ENCODE assay signal across 8 cellular contexts in the genomic region with DNA sequence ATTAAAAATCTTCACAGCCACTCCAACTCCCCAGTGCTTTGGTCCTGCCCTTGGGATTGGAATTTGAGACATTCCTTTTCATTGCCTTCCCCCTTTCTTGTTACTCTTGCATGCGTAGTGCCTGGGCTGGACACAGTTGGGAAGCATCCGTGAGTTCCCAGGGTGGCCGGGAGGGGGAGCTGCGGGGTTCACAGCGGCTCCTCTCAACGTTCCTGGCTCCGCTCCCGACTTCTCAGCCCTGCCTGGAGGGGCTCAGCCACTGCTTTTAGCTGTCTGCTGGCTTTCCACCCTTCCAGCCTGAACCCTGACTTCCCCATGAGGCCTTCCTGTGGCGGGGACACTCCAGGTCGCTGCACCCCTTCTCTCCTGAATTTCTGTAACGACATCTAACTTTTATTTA. TPM values are rescaled to one million over a fixed set of nuclear protein-coding genes. Genes with fewer than 3 reads are reported as not detected.
DNase-seq lines count a peak whose midpoint lies in the region; ATAC-seq and TF ChIP-seq lines count a peak whose summit lies in the region.

No MANE protein-coding gene starts in this region.

- in situ Hi-C loops in SK-MEL-5 (cut with HindIII; ENCODE audit: low pct_unique_long_range_greater_than_20kb, low sequenced_read_pairs), result no loop called here

- H3K9me3 ChIP-seq in adipocyte (ENCODE audit: control insufficient read depth, low read length) (no peaks in the 10 kb centered on the region), prostate gland (no peaks in the 10 kb centered on the region)

- H3K36me3 ChIP-seq in adipocyte (ENCODE audit: control insufficient read depth, insufficient read depth, low read length, severe bottlenecking), result no peaks in the 10 kb centered on the region
- H3K36me3 ChIP-seq in prostate gland, result no peaks in the 10 kb centered on the region

- no peak for TF ChIP-seq POLR2A in prostate gland (IDR thresholded peaks at IDR 0.05)

- ATAC-seq in left cardiac atrium (peak; percentile 92), HG02870 (IDR thresholded peaks at IDR 0.05; ENCODE audit: unreplicated experiment) (no peak), GM19324 (IDR thresholded peaks at IDR 0.05; ENCODE audit: low FRiP score, unreplicated experiment) (no peak)

- H3K4me3 ChIP-seq in adipocyte (ENCODE audit: low read length) (no peak overlapping the region), prostate gland (no peak overlapping the region)

- 15% methylated on average over 11 of the region's 11 CpGs for WGBS in prostate gland

- no peak overlapping the region for H3K27ac ChIP-seq in prostate gland

- no peaks in the 10 kb centered on the region for H3K27me3 ChIP-seq in adipocyte (replicated peaks; ENCODE audit: control insufficient read depth, insufficient read depth, low read length)
- no peaks in the 10 kb centered on the region for H3K27me3 ChIP-seq in prostate gland (replicated peaks; ENCODE audit: insufficient read depth)

- H3K9ac ChIP-seq in adipocyte (ENCODE audit: low read length), result no peak overlapping the region

- DNase-seq in COR-L47 (lab: John Stamatoyannopoulos, UW) (peak; percentile 44), HT-29 (ENCODE audit: low spot score) (peak; percentile 83), SK-MEL-5 (ENCODE audit: low read depth, low spot score) (peak; percentile 88), adipocyte (ENCODE audit: low read depth) (peak; percentile 93), left cardiac atrium (peak; percentile 89), prostate gland (ENCODE audit: low spot score) (peak; percentile 59)

- peaks cover 18% of the 10 kb centered on the region for H3K4me1 ChIP-seq in adipocyte (ENCODE audit: control insufficient read depth, insufficient read depth, low read length)
- H3K4me1 ChIP-seq in prostate gland (replicated peaks), result no peaks in the 10 kb centered on the region

- peak; percentile 43 to 78 (median 58) for TF ChIP-seq CTCF in prostate gland (IDR thresholded peaks at IDR 0.05)

- intact Hi-C loops in left cardiac atrium (cut with DNase I) (loop anchor here in 1 of 2 donors (10.0 kb wide), 1 partner anchor 181 kb away; no protein-coding TSS in a partner anchor), prostate gland (cut with DNase I) (loop anchor here (5.0 to 10.0 kb wide), 2 partner anchors 91 to 179 kb away; no protein-coding TSS in a partner anchor)

RNA-seq across cellular contexts. Expression of a gene that starts 3.2 kb away (rescaled TPM):
- 0.10 and 0.94 TPM in 2 replicates for total RNA-seq in HT-29 (2014; rRNA removed; shearing (Covaris generic))
- total RNA-seq in SK-MEL-5 (2014; rRNA removed; shearing (Covaris generic)), result not detected in 2 replicates
- not detected in 2 replicates for polyA plus RNA-seq in SK-MEL-5 (2015; cell fraction: cytosol; rRNA removed)
- polyA plus RNA-seq in SK-MEL-5 (2015; cell fraction: nucleus; rRNA removed), result not detected in 2 replicates
- total RNA-seq in left cardiac atrium (not detected), prostate gland (under 1 TPM in 1 of 2 donors, not detected in 1; 0.85 TPM)

RNA-seq across cellular contexts. Expression of a gene that starts 18.8 kb away (rescaled TPM):
- total RNA-seq in HT-29 (2014; rRNA removed; shearing (Covaris generic)), result not detected in 2 replicates
- total RNA-seq in SK-MEL-5 (2014; rRNA removed; shearing (Covaris generic)), result 0.05 TPM in 1 of 2 replicates, not detected in the other
- polyA plus RNA-seq in SK-MEL-5 (2015; cell fraction: cytosol; rRNA removed), result 0.24 TPM in 1 of 2 replicates, not detected in the other
- 0.77 and 1.5 TPM in 2 replicates for polyA plus RNA-seq in SK-MEL-5 (2015; cell fraction: nucleus; rRNA removed)
- total RNA-seq in left cardiac atrium, result 1 to 10 TPM; 1.8 to 2.8 TPM
- total RNA-seq in prostate gland, result 1 to 10 TPM in 1 of 2 donors, under 1 TPM in 1; 0.18 to 8.7 TPM

RNA-seq across cellular contexts. Expression of a gene that starts 23.3 kb away (rescaled TPM):
- total RNA-seq in HT-29 (2014; rRNA removed; shearing (Covaris generic)), result 68.9 and 77.6 TPM in 2 replicates
- total RNA-seq in SK-MEL-5 (2014; rRNA removed; shearing (Covaris generic)), result 21.8 and 28.8 TPM in 2 replicates
- polyA plus RNA-seq in SK-MEL-5 (2015; cell fraction: cytosol; rRNA removed), result 65.0 and 87.3 TPM in 2 replicates
- polyA plus RNA-seq in SK-MEL-5 (2015; cell fraction: nucleus; rRNA removed), result 41.0 and 41.8 TPM in 2 replicates
- 1 to 10 TPM in 1 of 2 donors, under 1 TPM in 1; 0.44 to 3.3 TPM for total RNA-seq in left cardiac atrium
- total RNA-seq in prostate gland, result 10 to 100 TPM in 1 of 2 donors, 1 to 10 TPM in 1; 1.2 to 10.8 TPM

RNA-seq across cellular contexts. Expression of a gene that starts 23.4 kb away (rescaled TPM):
- total RNA-seq in HT-29 (2014; rRNA removed; shearing (Covaris generic)), result 14.0 and 14.4 TPM in 2 replicates
- 34.8 and 40.9 TPM in 2 replicates for total RNA-seq in SK-MEL-5 (2014; rRNA removed; shearing (Covaris generic))
- 32.2 and 40.0 TPM in 2 replicates for polyA plus RNA-seq in SK-MEL-5 (2015; cell fraction: cytosol; rRNA removed)
- polyA plus RNA-seq in SK-MEL-5 (2015; cell fraction: nucleus; rRNA removed), result 16.4 and 24.5 TPM in 2 replicates
- total RNA-seq in left cardiac atrium (1 to 10 TPM; 7.2 to 9.4 TPM), prostate gland (10 to 100 TPM; 26.5 to 29.1 TPM)

RNA-seq across cellular contexts. Expression of a gene that starts 37.1 kb away (rescaled TPM):
- total RNA-seq in HT-29 (2014; rRNA removed; shearing (Covaris generic)), result 9.8 and 14.0 TPM in 2 replicates
- total RNA-seq in SK-MEL-5 (2014; rRNA removed; shearing (Covaris generic)), result 25.3 and 27.1 TPM in 2 replicates
- polyA plus RNA-seq in SK-MEL-5 (2015; cell fraction: cytosol; rRNA removed), result 17.0 and 20.4 TPM in 2 replicates
- 12.2 and 13.7 TPM in 2 replicates for polyA plus RNA-seq in SK-MEL-5 (2015; cell fraction: nucleus; rRNA removed)
- 10 to 100 TPM; 12.5 to 14.2 TPM for total RNA-seq in left cardiac atrium
- total RNA-seq in prostate gland, result 10 to 100 TPM; 15.2 to 22.2 TPM

Comparison
In these comparisons a context has a peak if more than half of its experiments do, and no peak if none do; other contexts are left out.
1. ATAC-seq: peak in left cardiac atrium (2 of 2); none in HG02870 (single experiment) and GM19324 (single experiment).
2. Peak in every context shown above with its lines, with median percentiles within 50 percentile points of each other: DNase-seq.